In genomic region chr9:124309665-124310064, GRCh38 we compare ENCODE assay signal across 13 cellular contexts. TPM values are rescaled to one million over a fixed set of nuclear protein-coding genes. Genes with fewer than 3 reads are reported as not detected.
DNase-seq lines count a peak whose midpoint lies in the region; ATAC-seq, FAIRE-seq and TF ChIP-seq lines count a peak whose summit lies in the region.
"Had no signal": no experiment of that assay in that cellular context is flagged by ENCODE, and none has a peak within 500 bp of the region (broad histone marks: within the 10 kb centered on the region; RNA-seq: fewer than 3 reads in every experiment).

No MANE protein-coding gene starts in this region.

- ATAC-seq in mucosa of descending colon (no peak), GM18519 (IDR thresholded peaks at IDR 0.05; ENCODE audit: low FRiP score, unreplicated experiment) (no peak)

- POLR2A ChIA-PET in H1 (lab: Charles Lee; ENCODE audit: partially characterized antibody), result no interaction called here

- no peak overlapping the region for H3K27ac ChIP-seq in H1 (ENCODE audit: low read depth, low read length)
- peak overlapping the region; percentile 82 for H3K27ac ChIP-seq in mesodermal cell (ENCODE audit: low read depth, low read length, severe bottlenecking)
- H3K27ac ChIP-seq: HL-60, right lobe of liver had no signal

- H3K9me3 ChIP-seq in MG63 (no peaks in the 10 kb centered on the region), H1 (ENCODE audit: insufficient read depth in 2 of 2, low read depth in 1 of 2, low read length in 1 of 2) (no peaks in the 10 kb centered on the region), mesodermal cell (ENCODE audit: control insufficient read depth, low read length) (no peaks in the 10 kb centered on the region), mucosa of descending colon (no peaks in the 10 kb centered on the region)
- H3K9me3 ChIP-seq: right lobe of liver had no signal

- H3K4me2 ChIP-seq in H1 (ENCODE audit: insufficient read depth in 1 of 2, low read depth in 2 of 2, low read length in 2 of 2), result no peak overlapping the region

- H3K14ac ChIP-seq in H1 (ENCODE audit: insufficient read length), result no peak overlapping the region

- no peaks in the 10 kb centered on the region; the same call in 1 of the 2 replicates for H3K79me1 ChIP-seq in H1 (ENCODE audit: low read depth, low read length)

- no peak overlapping the region for H2AK5ac ChIP-seq in H1 (ENCODE audit: low read depth, low read length)

- no peak overlapping the region for H4K8ac ChIP-seq in H1 (ENCODE audit: extremely low read depth, insufficient read depth, low read length)

- no peak for FAIRE-seq in H1 (lab: Jason Lieb, UNC)

- H4K91ac ChIP-seq in H1 (replicated peaks; ENCODE audit: insufficient read length, low read length), result no peak overlapping the region

- intact Hi-C loops in mucosa of descending colon (cut with DNase I, micrococcal nuclease), result no loop called here

- TF ChIP-seq POLR2A in H1 (IDR thresholded peaks at IDR 0.05; ENCODE audit: control extremely low read depth in 1 of 2, low read depth in 2 of 2, low read length in 2 of 2), result no peak

- TF ChIP-seq EP300 in H1 (IDR thresholded peaks at IDR 0.05; ENCODE audit: borderline replicate concordance in 1 of 2, low read depth in 2 of 2, low read length in 2 of 2), result no peak

- no peak for TF ChIP-seq RAD21 in H1 (IDR thresholded peaks at IDR 0.05 in 1 of 2, conservative IDR thresholded peaks at IDR 0.05 in 1 of 2; ENCODE audit: low read depth in 2 of 2, low read length in 2 of 2)

- no peaks in the 10 kb centered on the region for H3K23me2 ChIP-seq in H1 (ENCODE audit: low read depth, low read length)

- H3K56ac ChIP-seq in H1 (replicated peaks; ENCODE audit: insufficient read length, low read depth, low read length), result no peak overlapping the region

- H2BK12ac ChIP-seq in H1 (ENCODE audit: low read depth, low read length), result no peak overlapping the region

- no peak overlapping the region for H2BK20ac ChIP-seq in H1 (ENCODE audit: low read length)

- H3K27me3 ChIP-seq in MG63, result no peaks in the 10 kb centered on the region
- no peaks in the 10 kb centered on the region for H3K27me3 ChIP-seq in H1 (replicated peaks in 1 of 4; ENCODE audit: control insufficient read depth in 3 of 4, extremely low read depth in 1 of 4, insufficient read depth in 3 of 4, low read length in 3 of 4)
- H3K27me3 ChIP-seq: right lobe of liver had no signal

- H4K5ac ChIP-seq in H1 (ENCODE audit: insufficient read length, low read depth, low read length), result no peak overlapping the region

- no peak overlapping the region for H2BK15ac ChIP-seq in H1 (ENCODE audit: low read length)

- H3K18ac ChIP-seq in H1 (ENCODE audit: extremely low read depth, low read length), result no peak overlapping the region

- no peak overlapping the region for H3K4me3 ChIP-seq in MG63
- no peak overlapping the region for H3K4me3 ChIP-seq in H1 (ENCODE audit: extremely low read depth in 1 of 4, insufficient read depth in 2 of 4, low read depth in 3 of 4, low read length in 4 of 4)
- H3K4me3 ChIP-seq in mesodermal cell (ENCODE audit: extremely low read depth, insufficient read depth, low read length, poor library complexity, severe bottlenecking), result no peak overlapping the region
- H3K4me3 ChIP-seq in mucosa of descending colon, result no peak overlapping the region
- H3K4me3 ChIP-seq: right lobe of liver had no signal

- H3K4ac ChIP-seq in H1 (replicated peaks; ENCODE audit: insufficient read length, low read depth, low read length), result no peak overlapping the region

- peaks cover 0 to 9% (median 3%) of the 10 kb centered on the region in 4 experiments; a peak in 3 of 7 replicates for H3K4me1 ChIP-seq in H1 (replicated peaks in 1 of 4; ENCODE audit: control insufficient read depth in 3 of 4, insufficient read depth in 4 of 4, low read length in 3 of 4)
- H3K4me1 ChIP-seq in mesodermal cell (ENCODE audit: control insufficient read depth, insufficient read depth, low read length, poor library complexity, severe bottlenecking), result peaks cover 31% of the 10 kb centered on the region
- H3K4me1 ChIP-seq in mucosa of descending colon (ENCODE audit: low read depth), result no peaks in the 10 kb centered on the region
- H3K4me1 ChIP-seq: right lobe of liver had no signal

- no peak overlapping the region for H2AFZ ChIP-seq in H1 (ENCODE audit: low read length)

- H3K36me3 ChIP-seq in MG63, result peaks cover 58% of the 10 kb centered on the region
- H3K36me3 ChIP-seq in H1 (ENCODE audit: control insufficient read depth in 2 of 4, insufficient read depth in 4 of 4, low read length in 3 of 4), result no peaks in the 10 kb centered on the region
- H3K36me3 ChIP-seq in mesodermal cell (ENCODE audit: control insufficient read depth, insufficient read depth, low read length), result peaks cover 34% of the 10 kb centered on the region
- H3K36me3 ChIP-seq in mucosa of descending colon (ENCODE audit: low read depth), result no peaks in the 10 kb centered on the region

- H2BK5ac ChIP-seq in H1 (ENCODE audit: low read depth, low read length), result no peak overlapping the region

- no peak overlapping the region for H3K23ac ChIP-seq in H1 (ENCODE audit: insufficient read length)

- H3K9ac ChIP-seq in H1 (replicated peaks in 1 of 4; ENCODE audit: extremely low read depth in 1 of 4, low read depth in 3 of 4, low read length in 3 of 4), result no peak overlapping the region

- CTCF ChIA-PET in H1 (lab: Charles Lee; ENCODE audit: partially characterized antibody), result interaction anchor here (0.7 to 2.5 kb wide), 7 partner anchors 11 to 183 kb away, joined by 3 to 9 read pairs (median 4); no protein-coding TSS in a partner anchor

- TF ChIP-seq CTCF in AG09319 (IDR thresholded peaks at IDR 0.05; ENCODE audit: low read depth, low read length) (no peak), H1 (IDR thresholded peaks at IDR 0.05; ENCODE audit: control extremely low read depth in 1 of 3, insufficient read depth in 1 of 3, low read depth in 1 of 3, low read length in 3 of 3) (no peak), mucosa of descending colon (IDR thresholded peaks at IDR 0.05) (no peak)

- DNase-seq in AG09319 (ENCODE audit: extremely low read depth, low read depth), result peak; percentile 68
- peak; percentile 93 for DNase-seq in MG63
- peak in 1 of 2 experiments; percentile 56 for DNase-seq in H1 (ENCODE audit: low read depth in 1 of 2, low spot score in 2 of 2)
- DNase-seq in mucosa of descending colon, result no peak
- no peak for DNase-seq in mucosa of gallbladder (ENCODE audit: low spot score)
- no peak for DNase-seq in OCI-M2 (lab: John Stamatoyannopoulos, UW; ENCODE audit: unreplicated experiment)
- DNase-seq: activated CD4-positive, alpha-beta memory T cell treated with anti-CD3 and anti-CD28 coated beads, Interleukin-2, amount 10 ng/mL, durations not matched to agents 7 days and 5 days; NCI-H524 treated with DMSO at 0.1 percent for 48 hours; right lobe of liver; substantia nigra had no signal

- 85% methylated on average over 14 of the region's 14 CpGs; no CpG with 5 or more reads in 1 of the 2 experiments for WGBS in H1 (ENCODE audit: extremely low coverage in 1 of 2, insufficient coverage in 1 of 2, insufficient read length in 1 of 2, insufficient replicate concordance in 2 of 2, low coverage in 1 of 2, low lambda C conversion rate in 2 of 2, missing lambda C conversion rate in 1 of 2), 2 experiments
- WGBS in mesodermal cell (ENCODE audit: insufficient coverage in 2 of 2), 2 experiments, result 68 to 74% methylated on average over 8 to 14 of the region's 14 CpGs

- no peak overlapping the region for H2BK120ac ChIP-seq in H1 (replicated peaks; ENCODE audit: low read depth, low read length)

- peaks cover 0 to 4% of the 10 kb centered on the region in 2 experiments for H4K20me1 ChIP-seq in H1 (replicated peaks in 1 of 2; ENCODE audit: control insufficient read depth in 1 of 2, insufficient read depth in 2 of 2, low read length in 2 of 2)

- H3K79me2 ChIP-seq in H1 (ENCODE audit: control insufficient read depth in 1 of 2, insufficient read depth in 2 of 2, low read length in 2 of 2), result no peaks in the 10 kb centered on the region

TF ChIP-seq in H1, 55 proteins besides CTCF, POLR2A, EP300 and RAD21:
- peak; percentile 83 for TF ChIP-seq TEAD4 (IDR thresholded peaks at IDR 0.05; ENCODE audit: low read depth, low read length)
- no peak for TF ChIP-seq CBX8 (IDR thresholded peaks at IDR 0.05; ENCODE audit: borderline replicate concordance, low read depth, low read length)
- TF ChIP-seq POU5F1 (IDR thresholded peaks at IDR 0.05; ENCODE audit: low read depth, low read length), result no peak
- peak; percentile 71; the same call in 1 of the 2 replicates for TF ChIP-seq JUND (IDR thresholded peaks at IDR 0.05; ENCODE audit: low read length)
- TF ChIP-seq RNF2 (IDR thresholded peaks at IDR 0.05; ENCODE audit: borderline replicate concordance, low read depth, low read length, missing control alignments, poor library complexity, severe bottlenecking), result no peak
- TF ChIP-seq GTF2F1 (IDR thresholded peaks at IDR 0.05; ENCODE audit: borderline replicate concordance, low read depth, low read length), result no peak
- no peak for TF ChIP-seq RBBP5 (IDR thresholded peaks at IDR 0.05; ENCODE audit: borderline replicate concordance, low read depth, low read length)

RNA-seq across cellular contexts. Expression of gene NEK6, which starts 51.9 kb away (rescaled TPM):
- 25.0 and 33.1 TPM in 2 replicates for total RNA-seq in MG63 (2014; rRNA removed; shearing (Covaris generic); ENCODE audit: low replicate concordance)
- total RNA-seq in H1 (2021; fragmentation: NEBNext Ultra II Directional; extraction: Animal tissue kit (Norgen Biotek cat#: 25700)), result 16.6 and 19.7 TPM in 2 replicates
- 17.7 and 23.9 TPM in 2 replicates for polyA plus RNA-seq in H1 (2011; rRNA removed)
- 12.8 TPM for polyA plus RNA-seq in H1 (2011; cell fraction: cytosol; rRNA removed)
- polyA plus RNA-seq in H1 (2011; cell fraction: nucleus; rRNA removed), result 19.1 TPM
- polyA plus RNA-seq in H1 (2012, experiment 1 of 2), result 8.7 to 13.7 TPM (median 12.4 TPM) in 4 replicates
- polyA plus RNA-seq in H1 (2012, experiment 2 of 2), result 6.3 TPM
- 9.1 TPM for polyA plus RNA-seq in H1 (2013, experiment 1 of 2)
- polyA plus RNA-seq in H1 (2013, experiment 2 of 2), result 9.1 TPM
- polyA minus RNA-seq in H1 (2011; rRNA and poly(A)+ RNA removed), result 21.8 and 31.4 TPM in 2 replicates
- 7.7 TPM for polyA minus RNA-seq in H1 (2011; cell fraction: cytosol; rRNA and poly(A)+ RNA removed)
- 18.9 TPM for polyA minus RNA-seq in H1 (2011; cell fraction: nucleus; rRNA and poly(A)+ RNA removed)
- polyA plus RNA-seq in mesodermal cell (2013, experiment 1 of 2), result 28.5 TPM
- polyA plus RNA-seq in mesodermal cell (2013, experiment 2 of 2), result 27.9 TPM
- total RNA-seq in mucosa of descending colon, result 10 to 100 TPM; 41.1 to 65.0 (median 51.8) TPM
- 96.7 TPM for total RNA-seq in mucosa of gallbladder

Comparison
In these comparisons a context has a peak if more than half of its experiments do, and no peak if none do; other contexts are left out.
1. DNase-seq: peak in AG09319 (single experiment) and MG63 (single experiment); none in mucosa of descending colon (0 of 3), mucosa of gallbladder (single experiment) and OCI-M2 (single experiment).